ENCODE assay signal across 9 cellular contexts in the genomic region with DNA sequence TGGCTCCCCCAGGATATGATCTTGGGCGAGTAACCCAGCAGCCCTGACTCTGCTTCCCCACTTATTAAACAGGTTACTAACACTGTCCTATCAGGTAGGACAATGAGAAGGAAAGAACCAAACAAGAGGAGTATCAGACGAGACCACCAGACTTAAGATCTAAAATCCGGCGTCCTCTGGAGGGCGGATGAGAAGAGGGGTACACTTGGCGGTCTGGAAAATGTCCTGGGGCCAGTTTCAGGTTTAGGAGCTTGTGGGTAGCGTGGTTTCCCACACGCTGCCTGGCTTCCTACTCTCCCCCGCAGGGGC. TPM values are rescaled to one million over a fixed set of nuclear protein-coding genes. Genes with fewer than 3 reads are reported as not detected.
DNase-seq lines count a peak whose midpoint lies in the region; ATAC-seq and TF ChIP-seq lines count a peak whose summit lies in the region.
"Had no signal": no experiment of that assay in that cellular context is flagged by ENCODE, and none has a peak within 500 bp of the region (broad histone marks: within the 10 kb centered on the region; RNA-seq: fewer than 3 reads in every experiment).

No MANE protein-coding gene starts in this region.

- DNase-seq in DMS79 treated with DMSO at 0.1 percent for 48 hours (lab: John Stamatoyannopoulos, UW), result peak; percentile 2
- no peak for DNase-seq in DMS79 (lab: John Stamatoyannopoulos, UW)
- DNase-seq in WERI-Rb-1, result no peak
- DNase-seq in iPS DF 6.9 (ENCODE audit: low read depth, low spot score), result no peak
- DNase-seq in stimulated activated naive CD8-positive, alpha-beta T cell treated with anti-CD3 and anti-CD28 coated beads, Interleukin-15, amount 100 ng/mL, for 72 hours, result no peak
- no peak for DNase-seq in NCI-H526 treated with DMSO at 0.1 percent for 48 hours (lab: John Stamatoyannopoulos, UW)
- DNase-seq in GM19238 (ENCODE audit: insufficient read length, low spot score), result no peak
- DNase-seq in dermis blood vessel endothelial cell, result no peak

- peak overlapping the region; percentile 93 to 96 for H3K27ac Mint-ChIP-seq in stimulated activated naive CD8-positive, alpha-beta T cell treated with anti-CD3 and anti-CD28 coated beads, Interleukin-15, amount 100 ng/mL, for 72 hours

- TF ChIP-seq CTCF in WERI-Rb-1 (IDR thresholded peaks at IDR 0.05; ENCODE audit: low read depth, low read length), result no peak

- H3K9me3 ChIP-seq in WERI-Rb-1 (ENCODE audit: severe bottlenecking), result peaks cover 32% of the 10 kb centered on the region
- peaks cover 6% of the 10 kb centered on the region for H3K9me3 ChIP-seq in iPS DF 6.9 (ENCODE audit: control insufficient read depth, insufficient read depth, low read length)

- H3K36me3 ChIP-seq in WERI-Rb-1 (peaks cover 38% of the 10 kb centered on the region), iPS DF 6.9 (ENCODE audit: control insufficient read depth, insufficient read depth, low read length) (peaks cover 12% of the 10 kb centered on the region; the same call in 1 of the 2 replicates)

- no peaks in the 10 kb centered on the region for H3K27me3 ChIP-seq in WERI-Rb-1 (ENCODE audit: insufficient read depth, low read depth, severe bottlenecking)
- H3K27me3 ChIP-seq in iPS DF 6.9 (ENCODE audit: control insufficient read depth, insufficient read depth, low read length), result peaks cover 2% of the 10 kb centered on the region; the same call in 1 of the 2 replicates

- H3K4me3 Mint-ChIP-seq in stimulated activated naive CD8-positive, alpha-beta T cell treated with anti-CD3 and anti-CD28 coated beads, Interleukin-15, amount 100 ng/mL, for 72 hours, result peak overlapping the region; percentile 96 to 99

- peaks cover 17% of the 10 kb centered on the region for H3K4me1 Mint-ChIP-seq in stimulated activated naive CD8-positive, alpha-beta T cell treated with anti-CD3 and anti-CD28 coated beads, Interleukin-15, amount 100 ng/mL, for 72 hours

- H3K4me3 ChIP-seq in WERI-Rb-1 (ENCODE audit: low read depth, low read length) (peak overlapping the region; percentile 83), iPS DF 6.9 (ENCODE audit: low read length) (peak overlapping the region; percentile 56; the same call in 1 of the 2 replicates)

- no peaks in the 10 kb centered on the region for H3K27me3 Mint-ChIP-seq in stimulated activated naive CD8-positive, alpha-beta T cell treated with anti-CD3 and anti-CD28 coated beads, Interleukin-15, amount 100 ng/mL, for 72 hours

- no peak for ATAC-seq in stimulated activated naive CD8-positive, alpha-beta T cell treated with anti-CD3 and anti-CD28 coated beads, Interleukin-15, amount 100 ng/mL, for 72 hours

- H3K4me1 ChIP-seq in iPS DF 6.9 (ENCODE audit: control insufficient read depth, insufficient read depth, low read length), result no peaks in the 10 kb centered on the region

- peaks cover 32 to 37% of the 10 kb centered on the region in 2 donors for H3K9me3 Mint-ChIP-seq in stimulated activated naive CD8-positive, alpha-beta T cell treated with anti-CD3 and anti-CD28 coated beads, Interleukin-15, amount 100 ng/mL, for 72 hours

- H3K27ac ChIP-seq in WERI-Rb-1 (peak overlapping the region; percentile 83), iPS DF 6.9 (ENCODE audit: low read length) (no peak overlapping the region)
- H3K27ac ChIP-seq: 22Rv1 had no signal

- WGBS in iPS DF 6.9 (ENCODE audit: insufficient coverage, insufficient read length), result no CpG with 5 or more reads among the region's 9 CpGs

RNA-seq across cellular contexts. Expression of gene ZNF32, which starts 0.6 kb away (rescaled TPM):
- 14.1 and 34.4 TPM in 2 replicates for total RNA-seq in dermis blood vessel endothelial cell

RNA-seq across cellular contexts. Expression of gene ZNF485, which starts 41.8 kb away (rescaled TPM):
- 1.0 TPM in 2 replicates for total RNA-seq in dermis blood vessel endothelial cell
